Comparison of ENCODE assay signal across 12 cellular contexts in genomic region chr2:37786854-37787253, GRCh38.
A peak's percentile ranks its signal among the peaks of the same experiment; 100 is the strongest.
DNase-seq lines count a peak whose midpoint lies in the region; ATAC-seq and TF ChIP-seq lines count a peak whose summit lies in the region.
"Had no signal": no experiment of that assay in that cellular context is flagged by ENCODE, and none has a peak within 500 bp of the region (broad histone marks: within the 10 kb centered on the region; RNA-seq: fewer than 3 reads in every experiment).

No MANE protein-coding gene starts in this region.

- H3K4me3 Mint-ChIP-seq in activated T-cell treated with anti-CD3 and anti-CD28 coated beads, Interleukin-2, amount 50 U/mL, for 72 hours, result no peak overlapping the region
- H3K4me3 Mint-ChIP-seq: CD8-positive, alpha-beta T cell had no signal

- no peaks in the 10 kb centered on the region for H3K4me1 Mint-ChIP-seq in activated T-cell treated with anti-CD3 and anti-CD28 coated beads, Interleukin-2, amount 50 U/mL, for 72 hours (ENCODE audit: low read depth)

- H3K27me3 ChIP-seq in colonic mucosa, result no peaks in the 10 kb centered on the region
- H3K27me3 ChIP-seq in gastrocnemius medialis, result no peaks in the 10 kb centered on the region
- H3K27me3 ChIP-seq: ascending aorta had no signal

- no peaks in the 10 kb centered on the region for H3K27me3 Mint-ChIP-seq in activated T-cell treated with anti-CD3 and anti-CD28 coated beads, Interleukin-2, amount 50 U/mL, for 72 hours (ENCODE audit: low read depth)

- TF ChIP-seq POLR2A in gastrocnemius medialis (IDR thresholded peaks at IDR 0.05), result no peak

- H3K36me3 ChIP-seq in colonic mucosa (no peaks in the 10 kb centered on the region), gastrocnemius medialis (no peaks in the 10 kb centered on the region)
- H3K36me3 ChIP-seq: ascending aorta, esophagus squamous epithelium had no signal

- peaks cover 8 to 18% of the 10 kb centered on the region in 2 donors for H3K9me3 Mint-ChIP-seq in activated T-cell treated with anti-CD3 and anti-CD28 coated beads, Interleukin-2, amount 50 U/mL, for 72 hours

- peak; percentile 81 for DNase-seq in HPDE6-E6E7 (ENCODE audit: extremely low spot score)
- DNase-seq in NCI-H2171 treated with DMSO at 0.1 percent for 48 hours (lab: John Stamatoyannopoulos, UW), result peak; percentile 97
- peak; percentile 36 for DNase-seq in colonic mucosa
- DNase-seq in gastrocnemius medialis, result peak; percentile 45 to 77
- no peak for DNase-seq in activated T-cell treated with anti-CD3 and anti-CD28 coated beads, Interleukin-2, amount 50 U/mL, for 72 hours
- no peak for DNase-seq in COLO829 (ENCODE audit: low spot score)
- no peak for DNase-seq in stimulated activated CD4-positive, alpha-beta T cell treated with anti-CD3 and anti-CD28 coated beads, Interleukin-4, amount 100 ng/mL, for 24 hours
- no peak for DNase-seq in islet precursor cell
- DNase-seq: CD8-positive, alpha-beta T cell; esophagus squamous epithelium had no signal

- H3K9ac ChIP-seq in colonic mucosa (ENCODE audit: low read depth in 2 of 2, low read length in 2 of 2), result no peak overlapping the region

- H3K4me3 ChIP-seq in colonic mucosa (no peak overlapping the region), gastrocnemius medialis (no peak overlapping the region)
- H3K4me3 ChIP-seq: ascending aorta, esophagus squamous epithelium, skin epidermis had no signal

- intact Hi-C loops in colonic mucosa (cut with DNase I) (no loop called here), gastrocnemius medialis (cut with DNase I; ENCODE audit: low total_unique reads) (loop anchor here (5.0 kb wide), 1 partner anchor 115 kb away; the partner anchor contains the start of gene CDC42EP3)

- no peak for TF ChIP-seq CTCF in colonic mucosa (IDR thresholded peaks at IDR 0.05)
- no peak for TF ChIP-seq CTCF in gastrocnemius medialis (IDR thresholded peaks at IDR 0.05 in 4 of 5, conservative IDR thresholded peaks at IDR 0.05 in 1 of 5)

- H3K27ac Mint-ChIP-seq in activated T-cell treated with anti-CD3 and anti-CD28 coated beads, Interleukin-2, amount 50 U/mL, for 72 hours, result no peak overlapping the region
- H3K27ac Mint-ChIP-seq: CD8-positive, alpha-beta T cell had no signal

- H3K27ac ChIP-seq in colonic mucosa (peak overlapping the region; percentile 66), gastrocnemius medialis (peak overlapping the region; percentile 32 to 60 (median 42))
- H3K27ac ChIP-seq: ascending aorta, esophagus squamous epithelium, skin epidermis had no signal

- in situ Hi-C loops in gastrocnemius medialis (cut with MboI; ENCODE audit: low sequenced_read_pairs in 4 of 4), result no loop called here

- H3K9me3 ChIP-seq in colonic mucosa (no peaks in the 10 kb centered on the region), gastrocnemius medialis (peaks cover 0 to 9% (median 3%) of the 10 kb centered on the region in 3 donors)

- peaks cover 12 to 20% of the 10 kb centered on the region in 2 donors for H3K36me3 Mint-ChIP-seq in activated T-cell treated with anti-CD3 and anti-CD28 coated beads, Interleukin-2, amount 50 U/mL, for 72 hours (ENCODE audit: insufficient read depth in 2 of 2)

- H3K4me1 ChIP-seq in colonic mucosa (no peaks in the 10 kb centered on the region), gastrocnemius medialis (peaks cover 25 to 26% of the 10 kb centered on the region in 2 donors)

- peak; percentile 91 to 99 for ATAC-seq in gastrocnemius medialis
- no peak for ATAC-seq in activated T-cell treated with anti-CD3 and anti-CD28 coated beads, Interleukin-2, amount 50 U/mL, for 72 hours (replicated peaks in 1 of 2)
- ATAC-seq: CD8-positive, alpha-beta T cell had no signal

Comparison
In these comparisons a context has a peak if more than half of its experiments do, and no peak if none do; other contexts are left out.
1. DNase-seq: peak in HPDE6-E6E7 (single experiment), NCI-H2171 treated with DMSO at 0.1 percent for 48 hours (single experiment), colonic mucosa (single experiment) and gastrocnemius medialis (2 of 2); none in activated T-cell treated with anti-CD3 and anti-CD28 coated beads, Interleukin-2, amount 50 U/mL, for 72 hours (0 of 2), COLO829 (single experiment), stimulated activated CD4-positive, alpha-beta T cell treated with anti-CD3 and anti-CD28 coated beads, Interleukin-4, amount 100 ng/mL, for 24 hours (single experiment) and islet precursor cell (single experiment).
2. ATAC-seq: peak in gastrocnemius medialis (2 of 2); none in activated T-cell treated with anti-CD3 and anti-CD28 coated beads, Interleukin-2, amount 50 U/mL, for 72 hours (0 of 2).